Comparison of ENCODE assay signal across 8 cellular contexts in genomic region chr11:925496-926301, GRCh38.
A peak's percentile ranks its signal among the peaks of the same experiment; 100 is the strongest.
DNase-seq lines count a peak whose midpoint lies in the region; ATAC-seq lines count a peak whose summit lies in the region.

Gene AP2A2 (plus strand): TSS chr11:925870. CDS start chr11:926022, 152 bp downstream.

- DNase-seq in NK-92 treated with Interleukin-12 subunit alpha and Interleukin-12 subunit beta, amount 100 ng/mL, for 24 hours (lab: John Stamatoyannopoulos, UW) = peak; percentile 75
- DNase-seq in NK-92 (lab: John Stamatoyannopoulos, UW; ENCODE audit: unreplicated experiment) (no peak), NCI-H2171 (lab: John Stamatoyannopoulos, UW) (peak; percentile 73), caudate nucleus (lab: John Stamatoyannopoulos, UW) (peak in 53 of 61 donors; percentile 23 to 89 (median 71)), islet precursor cell (peak; percentile 89)
- peak; percentile 84 to 95 (median 90) for DNase-seq in activated CD4-positive, CD25-positive, alpha-beta regulatory T cell (lab: John Stamatoyannopoulos, UW)
- DNase-seq in stimulated activated CD4-positive, alpha-beta T cell treated with anti-CD3 and anti-CD28 coated beads, Interleukin-12 subunit alpha, Interleukin-12 subunit beta, amount 100 ng/mL, for 4 hours = peak; percentile 95

- H3K27ac ChIP-seq in caudate nucleus (ENCODE audit: low read depth, low read length) = peak within 1 kb of the TSS; percentile 89

- peak; percentile 60 for ATAC-seq in HG02981 (IDR thresholded peaks at IDR 0.05; ENCODE audit: unreplicated experiment)
